1 cellular context compared by ENCODE assay signal in genomic region chr5:138752951-138753793, GRCh38.
TF ChIP-seq lines count a peak whose summit lies in the region.

Gene CTNNA1 (plus strand): TSS chr5:138753425. CDS start chr5:138781925, 28,500 bp downstream.

TF ChIP-seq in HEK293, 187 proteins besides CTCF, POLR2A, EP300 and RAD21 (continued from another document and continues in another):
- TF ChIP-seq BCL11A (tag by site-specific recombination; IDR thresholded peaks at IDR 0.05; ENCODE audit: low read depth), result peak; percentile 80; the same call in 1 of the 2 replicates
- TF ChIP-seq ZNF24 (tag by site-specific recombination; IDR thresholded peaks at IDR 0.05), result peak; percentile 84; the same call in 1 of the 2 replicates
- no peak; the same call in 1 of the 2 replicates for TF ChIP-seq TSHZ1 (tag by site-specific recombination; IDR thresholded peaks at IDR 0.05; ENCODE audit: borderline replicate concordance)
- no peak for TF ChIP-seq ZNF513 (tag by site-specific recombination; IDR thresholded peaks at IDR 0.05)
- no peak for TF ChIP-seq ZNF530 (tag by site-specific recombination; IDR thresholded peaks at IDR 0.05; ENCODE audit: low read depth)
- TF ChIP-seq ZNF16 (tag by site-specific recombination; IDR thresholded peaks at IDR 0.05; ENCODE audit: low read depth), result no peak
- TF ChIP-seq ZNF426 (tag by site-specific recombination; IDR thresholded peaks at IDR 0.05), result no peak
- peak; percentile 82 for TF ChIP-seq ZBTB10 (tag by site-specific recombination; IDR thresholded peaks at IDR 0.05)
- no peak for TF ChIP-seq ZNF302 (tag by site-specific recombination; IDR thresholded peaks at IDR 0.05; ENCODE audit: low read depth)
- no peak for TF ChIP-seq ZNF223 (tag by site-specific recombination; IDR thresholded peaks at IDR 0.05)
- peak; percentile 35; the same call in 1 of the 2 replicates for TF ChIP-seq ZBTB48 (tag by site-specific recombination; IDR thresholded peaks at IDR 0.05)
- no peak; the same call in 1 of the 2 replicates for TF ChIP-seq OSR2 (tag by site-specific recombination; IDR thresholded peaks at IDR 0.05)
- TF ChIP-seq AEBP2 (tag by site-specific recombination; IDR thresholded peaks at IDR 0.05; ENCODE audit: borderline replicate concordance), result 0 out of 2 replicates have a peak, but pooled peaks have one; percentile 41
- TF ChIP-seq ZNF132 (tag by site-specific recombination; IDR thresholded peaks at IDR 0.05; ENCODE audit: borderline replicate concordance), result no peak
- TF ChIP-seq ZNF776 (tag by site-specific recombination; IDR thresholded peaks at IDR 0.05; ENCODE audit: borderline replicate concordance), result no peak
- no peak for TF ChIP-seq ZNF248 (tag by site-specific recombination; IDR thresholded peaks at IDR 0.05)
- TF ChIP-seq ZNF2 (tag by site-specific recombination; IDR thresholded peaks at IDR 0.05), result peak; percentile 63; the same call in 1 of the 2 replicates
- no peak for TF ChIP-seq ZNF18 (tag by site-specific recombination; IDR thresholded peaks at IDR 0.05)
- peak; percentile 60 for TF ChIP-seq PRDM10 (tag by site-specific recombination; IDR thresholded peaks at IDR 0.05)
- TF ChIP-seq ZNF777 (tag by site-specific recombination; IDR thresholded peaks at IDR 0.05; ENCODE audit: borderline replicate concordance), result peak; percentile 86; the same call in 1 of the 2 replicates
- no peak for TF ChIP-seq ZNF19 (tag by site-specific recombination; IDR thresholded peaks at IDR 0.05; ENCODE audit: low read depth)
- no peak for TF ChIP-seq ZNF214 (tag by site-specific recombination; IDR thresholded peaks at IDR 0.05; ENCODE audit: borderline replicate concordance)
- no peak for TF ChIP-seq ZNF292 (tag by site-specific recombination; IDR thresholded peaks at IDR 0.05; ENCODE audit: borderline replicate concordance, low read depth)
- TF ChIP-seq ZNF133 (tag by site-specific recombination; IDR thresholded peaks at IDR 0.05), result no peak
- TF ChIP-seq ZNF514 (tag by site-specific recombination; IDR thresholded peaks at IDR 0.05), result no peak
- TF ChIP-seq ZNF404 (tag by site-specific recombination; IDR thresholded peaks at IDR 0.05), result no peak
- TF ChIP-seq MZF1 (tag by site-specific recombination; IDR thresholded peaks at IDR 0.05; ENCODE audit: borderline replicate concordance), result no peak
- TF ChIP-seq ZNF626 (tag by site-specific recombination; IDR thresholded peaks at IDR 0.05), result no peak
- TF ChIP-seq ZNF596 (tag by site-specific recombination; IDR thresholded peaks at IDR 0.05), result no peak
- TF ChIP-seq GLIS1 (tag by site-specific recombination; IDR thresholded peaks at IDR 0.05), result peak; percentile 93
- TF ChIP-seq HOXA7 (CRISPR knock-in tag; IDR thresholded peaks at IDR 0.05; ENCODE audit: borderline replicate concordance), result no peak
- peak; percentile 80; the same call in 1 of the 2 replicates for TF ChIP-seq ZBTB1 (tag by site-specific recombination; IDR thresholded peaks at IDR 0.05)
- no peak for TF ChIP-seq FEZF1 (tag by site-specific recombination; IDR thresholded peaks at IDR 0.05)
- TF ChIP-seq ZNF843 (tag by site-specific recombination; IDR thresholded peaks at IDR 0.05), result 0 out of 2 replicates have a peak, but pooled peaks have one; percentile 17
- TF ChIP-seq HOXD13 (CRISPR knock-in tag; IDR thresholded peaks at IDR 0.05; ENCODE audit: borderline replicate concordance), result no peak
- TF ChIP-seq ZNF560 (tag by site-specific recombination; IDR thresholded peaks at IDR 0.05; ENCODE audit: borderline replicate concordance), result no peak
- no peak for TF ChIP-seq ZNF202 (tag by site-specific recombination; IDR thresholded peaks at IDR 0.05; ENCODE audit: borderline replicate concordance)
- TF ChIP-seq ZNF398 (tag by site-specific recombination; IDR thresholded peaks at IDR 0.05), result peak; percentile 74; the same call in 1 of the 2 replicates
- TF ChIP-seq ZNF624 (tag by site-specific recombination; IDR thresholded peaks at IDR 0.05), result no peak
- TF ChIP-seq REPIN1 (tag by site-specific recombination; IDR thresholded peaks at IDR 0.05; ENCODE audit: low read depth), result no peak
- TF ChIP-seq MEIS1 (CRISPR knock-in tag; IDR thresholded peaks at IDR 0.05; ENCODE audit: borderline replicate concordance), result no peak
- TF ChIP-seq ZBTB8A (tag by site-specific recombination; IDR thresholded peaks at IDR 0.05), result peak; percentile 82; the same call in 1 of the 2 replicates
- TF ChIP-seq ZSCAN4 (tag by site-specific recombination; IDR thresholded peaks at IDR 0.05), result 0 out of 2 replicates have a peak, but pooled peaks have one; percentile 9
- peak; percentile 88 for TF ChIP-seq SALL2 (tag by site-specific recombination; IDR thresholded peaks at IDR 0.05; ENCODE audit: borderline replicate concordance)
- TF ChIP-seq SCRT1 (tag by site-specific recombination; IDR thresholded peaks at IDR 0.05; ENCODE audit: borderline replicate concordance), result peak; percentile 66
- peak; percentile 84 for TF ChIP-seq ZNF335 (tag by site-specific recombination; conservative IDR thresholded peaks at IDR 0.05)
- TF ChIP-seq ZFP69B (tag by site-specific recombination; IDR thresholded peaks at IDR 0.05), result peak; percentile 55; the same call in 1 of the 2 replicates
- TF ChIP-seq ZNF549 (tag by site-specific recombination; IDR thresholded peaks at IDR 0.05), result no peak
